30 cellular contexts compared by ENCODE assay signal in genomic region chr6:134892362-134892761, GRCh38. TPM values are rescaled to one million over a fixed set of nuclear protein-coding genes. Genes with fewer than 3 reads are reported as not detected.
DNase-seq lines count a peak whose midpoint lies in the region; ATAC-seq, FAIRE-seq and TF ChIP-seq lines count a peak whose summit lies in the region.
"Had no signal": no experiment of that assay in that cellular context is flagged by ENCODE, and none has a peak within 500 bp of the region (broad histone marks: within the 10 kb centered on the region; RNA-seq: fewer than 3 reads in every experiment).

No MANE protein-coding gene starts in this region.

- CTCF ChIA-PET in HepG2 (lab: Yijun Ruan, JAX; ENCODE audit: low intra/inter-chr PET ratio, low total read pairs) (no interaction called here), HEK293 (lab: Yijun Ruan, JAX) (no interaction called here), K562 (lab: Yijun Ruan, JAX; ENCODE audit: low intra/inter-chr PET ratio) (no interaction called here), SK-N-SH (lab: Yijun Ruan, JAX) (interaction anchor here (2.7 kb wide), 1 partner anchor 10 kb away, joined by 8 read pairs; no protein-coding TSS in a partner anchor)

- POLR2A ChIA-PET in HepG2 (lab: Yijun Ruan, JAX) (no interaction called here), HEK293 (lab: Yijun Ruan, JAX) (no interaction called here), K562 (lab: Yijun Ruan, JAX) (no interaction called here), SK-N-SH (lab: Yijun Ruan, JAX) (no interaction called here)

- TF ChIP-seq RAD21 in HepG2 (CRISPR knock-in tag; IDR thresholded peaks at IDR 0.05): no peak
- no peak for TF ChIP-seq RAD21 in K562 (CRISPR knock-in tag; conservative IDR thresholded peaks at IDR 0.05 in 1 of 2, IDR thresholded peaks at IDR 0.05 in 1 of 2)
- TF ChIP-seq RAD21 in SK-N-SH (IDR thresholded peaks at IDR 0.05; ENCODE audit: low read length): no peak

- H4K20me1 ChIP-seq in HepG2 (ENCODE audit: insufficient read depth, low read length): no peaks in the 10 kb centered on the region
- no peaks in the 10 kb centered on the region for H4K20me1 ChIP-seq in K562 (replicated peaks; ENCODE audit: control insufficient read depth, insufficient read depth, low read length)
- H4K20me1 ChIP-seq in SK-N-SH (ENCODE audit: insufficient read depth): no peaks in the 10 kb centered on the region
- H4K20me1 ChIP-seq: BLaER1 had no signal

- intact Hi-C loops in HepG2 (cut with micrococcal nuclease; ENCODE audit: unreplicated experiment) (no loop called here), right lobe of liver (cut with DNase I) (no loop called here), K562 (cut with micrococcal nuclease) (no loop called here)

- no peaks in the 10 kb centered on the region for H3K9me2 ChIP-seq in SK-N-SH

- H3K27me3 Mint-ChIP-seq in activated T-cell treated with anti-CD3 and anti-CD28 coated beads, Interleukin-2, amount 50 U/mL, for 72 hours (ENCODE audit: low read depth): peaks cover 11% of the 10 kb centered on the region

- H3K36me3 ChIP-seq in HepG2 (replicated peaks in 1 of 2; ENCODE audit: control insufficient read depth in 1 of 2, insufficient read depth in 2 of 2, low read length in 2 of 2) (no peaks in the 10 kb centered on the region), right lobe of liver (no peaks in the 10 kb centered on the region), HEK293 (ENCODE audit: control insufficient read depth in 2 of 2, insufficient read depth in 1 of 2, low read length in 2 of 2) (no peaks in the 10 kb centered on the region), K562 (ENCODE audit: control insufficient read depth, insufficient read depth, low read length) (no peaks in the 10 kb centered on the region), SJCRH30 (no peaks in the 10 kb centered on the region), SK-N-SH (replicated peaks in 1 of 2; ENCODE audit: control insufficient read depth in 1 of 2, insufficient read depth in 2 of 2, low read length in 1 of 2) (no peaks in the 10 kb centered on the region)
- H3K36me3 ChIP-seq: BE2C, BLaER1 had no signal

- H3K4me3 Mint-ChIP-seq in activated T-cell treated with anti-CD3 and anti-CD28 coated beads, Interleukin-2, amount 50 U/mL, for 72 hours: no peak overlapping the region
- H3K4me3 Mint-ChIP-seq: CD14-positive monocyte; CD4-positive, alpha-beta memory T cell; CD4-positive, CD25-positive, alpha-beta regulatory T cell; CD8-positive, alpha-beta memory T cell had no signal

- no peaks in the 10 kb centered on the region for H3K4me1 Mint-ChIP-seq in activated T-cell treated with anti-CD3 and anti-CD28 coated beads, Interleukin-2, amount 50 U/mL, for 72 hours (ENCODE audit: low read depth)
- H3K4me1 Mint-ChIP-seq: CD14-positive monocyte; CD4-positive, alpha-beta memory T cell; CD4-positive, CD25-positive, alpha-beta regulatory T cell; CD8-positive, alpha-beta memory T cell had no signal

- peaks cover 6% of the 10 kb centered on the region in 2 donors for H3K9me3 Mint-ChIP-seq in activated T-cell treated with anti-CD3 and anti-CD28 coated beads, Interleukin-2, amount 50 U/mL, for 72 hours

- peaks cover 3 to 5% of the 10 kb centered on the region in 2 donors for H3K36me3 Mint-ChIP-seq in activated T-cell treated with anti-CD3 and anti-CD28 coated beads, Interleukin-2, amount 50 U/mL, for 72 hours (ENCODE audit: insufficient read depth in 2 of 2)
- H3K36me3 Mint-ChIP-seq: CD14-positive monocyte; CD4-positive, alpha-beta memory T cell; CD4-positive, CD25-positive, alpha-beta regulatory T cell had no signal

- TF ChIP-seq POLR2A in HepG2 (IDR thresholded peaks at IDR 0.05; ENCODE audit: insufficient read depth in 1 of 2, low read depth in 2 of 2, low read length in 2 of 2) (no peak), right lobe of liver (IDR thresholded peaks at IDR 0.05) (no peak), K562 (conservative IDR thresholded peaks at IDR 0.05) (no peak)

- no peaks in the 10 kb centered on the region for H3K9me1 ChIP-seq in K562 (ENCODE audit: control insufficient read depth, insufficient read depth, low read length)

- H3K9ac ChIP-seq in HepG2 (ENCODE audit: insufficient read depth, low read depth, low read length) (no peak overlapping the region), K562 (ENCODE audit: insufficient read depth in 1 of 2, low read depth in 2 of 2, low read length in 2 of 2) (no peak overlapping the region), SK-N-SH (no peak overlapping the region)
- H3K9ac ChIP-seq: BLaER1 had no signal

- no peak overlapping the region for H3K4me2 ChIP-seq in HepG2 (ENCODE audit: low read depth, low read length)
- H3K4me2 ChIP-seq in K562 (ENCODE audit: insufficient read depth, low read length): no peak overlapping the region
- no peak overlapping the region for H3K4me2 ChIP-seq in SK-N-SH
- H3K4me2 ChIP-seq: BLaER1 had no signal

- H2AFZ ChIP-seq in HepG2 (ENCODE audit: low read length) (no peak overlapping the region), K562 (ENCODE audit: low read depth, low read length) (no peak overlapping the region), SK-N-SH (ENCODE audit: low read depth) (no peak overlapping the region)

- ATAC-seq in HepG2 (no peak), right lobe of liver (no peak), K562 (no peak)
- no peak for ATAC-seq in activated T-cell treated with anti-CD3 and anti-CD28 coated beads, Interleukin-2, amount 50 U/mL, for 72 hours (replicated peaks in 1 of 2)
- ATAC-seq: GM12878 had no signal

- H3K27ac Mint-ChIP-seq in activated T-cell treated with anti-CD3 and anti-CD28 coated beads, Interleukin-2, amount 50 U/mL, for 72 hours: no peak overlapping the region
- H3K27ac Mint-ChIP-seq: CD4-positive, alpha-beta memory T cell; CD4-positive, CD25-positive, alpha-beta regulatory T cell; CD8-positive, alpha-beta memory T cell had no signal

- no peak for DNase-seq in HepG2 (ENCODE audit: low spot score)
- no peak for DNase-seq in right lobe of liver
- peak; percentile 21 for DNase-seq in NCI-H524 treated with DMSO at 0.1 percent for 48 hours (lab: John Stamatoyannopoulos, UW)
- no peak for DNase-seq in K562 (ENCODE audit: extremely low read depth in 1 of 4, low spot score in 3 of 4)
- no peak for DNase-seq in SJCRH30
- DNase-seq in activated T-cell treated with anti-CD3 and anti-CD28 coated beads, Interleukin-2, amount 50 U/mL, for 72 hours: no peak
- DNase-seq in SK-N-SH: no peak
- DNase-seq: 8988T; ACHN; BE2C; C1 segment of cervical spinal cord; CD4-positive, alpha-beta memory T cell; CD4-positive, CD25-positive, alpha-beta regulatory T cell; CD8-positive, alpha-beta memory T cell; COR-L47; DMS 273 treated with DMSO at 0.1 percent for 48 hours; DMS153; DMS53; DMS79; DND-41; EL; GDM1 had no signal

- BruUV-seq in HepG2 (replicated peaks; lab: Mats Ljungman, UMichigan) (no TSS peak), K562 (replicated peaks; lab: Mats Ljungman, UMichigan) (no TSS peak)

- H3K27me3 ChIP-seq in HepG2 (ENCODE audit: control insufficient read depth in 1 of 2, insufficient read depth in 2 of 2, low read length in 2 of 2) (no peaks in the 10 kb centered on the region; a peak in 1 of 5 replicates), right lobe of liver (no peaks in the 10 kb centered on the region), K562 (ENCODE audit: control insufficient read depth in 2 of 2, insufficient read depth in 2 of 2, low read length in 2 of 2) (peaks cover 17 to 32% of the 10 kb centered on the region in 2 experiments; a peak in 4 of 5 replicates), SJCRH30 (peaks cover 4% of the 10 kb centered on the region; the same call in 1 of the 2 replicates), SK-N-SH (ENCODE audit: insufficient read depth) (no peaks in the 10 kb centered on the region)
- H3K27me3 ChIP-seq: BE2C, BLaER1 had no signal

- FAIRE-seq in HepG2 (lab: Jason Lieb, UNC) (no peak), K562 (lab: Jason Lieb, UNC) (no peak)
- FAIRE-seq: A204.1, GM12878, GM12892, GM18507 had no signal

- in situ Hi-C loops in HepG2 (cut with HindIII; ENCODE audit: extremely low pct_ligation_motif_present, low pct_unique_long_range_greater_than_20kb) (no loop called here), K562 (cut with MboI) (no loop called here)

- H3K4me1 ChIP-seq in HepG2 (ENCODE audit: insufficient read depth, low read length): no peaks in the 10 kb centered on the region
- H3K4me1 ChIP-seq in right lobe of liver: peaks cover 0 to 21% (median 4%) of the 10 kb centered on the region in 4 donors
- H3K4me1 ChIP-seq in HEK293 (ENCODE audit: control insufficient read depth, insufficient read depth, low read length): no peaks in the 10 kb centered on the region
- H3K4me1 ChIP-seq in K562 (replicated peaks in 1 of 2; ENCODE audit: control insufficient read depth in 2 of 2, insufficient read depth in 2 of 2, low read length in 2 of 2): no peaks in the 10 kb centered on the region
- H3K4me1 ChIP-seq in SJCRH30: no peaks in the 10 kb centered on the region
- H3K4me1 ChIP-seq in SK-N-SH (ENCODE audit: control insufficient read depth in 1 of 2, insufficient read depth in 2 of 2, low read depth in 1 of 2, low read length in 1 of 2): no peaks in the 10 kb centered on the region
- H3K4me1 ChIP-seq: BE2C, BLaER1 had no signal

- H3K27ac ChIP-seq in HepG2 (ENCODE audit: extremely low read length, insufficient read depth, low read length) (no peak overlapping the region), right lobe of liver (peak overlapping the region in 1 of 3 donors; percentile 39), HEK293 (ENCODE audit: extremely low read depth, low read depth, low read length) (no peak overlapping the region), K562 (ENCODE audit: extremely low read depth, low read depth, low read length) (no peak overlapping the region), SJCRH30 (no peak overlapping the region), SK-N-SH (ENCODE audit: low read depth in 2 of 2, low read length in 1 of 2) (no peak overlapping the region)
- H3K27ac ChIP-seq: BLaER1 had no signal

- H3F3A ChIP-seq in SK-N-SH (replicated peaks; ENCODE audit: insufficient read depth): no peaks in the 10 kb centered on the region

- H3K79me2 ChIP-seq in HepG2 (ENCODE audit: insufficient read depth, low read length): no peaks in the 10 kb centered on the region
- no peaks in the 10 kb centered on the region for H3K79me2 ChIP-seq in K562 (ENCODE audit: control insufficient read depth, insufficient read depth, low read length)
- H3K79me2 ChIP-seq in SK-N-SH (ENCODE audit: insufficient read depth): no peaks in the 10 kb centered on the region

- H3K9me3 ChIP-seq in HepG2 (ENCODE audit: low read length): no peaks in the 10 kb centered on the region
- no peaks in the 10 kb centered on the region for H3K9me3 ChIP-seq in right lobe of liver
- H3K9me3 ChIP-seq in HEK293 (ENCODE audit: control insufficient read depth, insufficient read depth, low read depth, low read length): no peaks in the 10 kb centered on the region
- no peaks in the 10 kb centered on the region for H3K9me3 ChIP-seq in K562 (replicated peaks; ENCODE audit: control insufficient read depth, insufficient read depth, low read depth, low read length)
- H3K9me3 ChIP-seq in SJCRH30 (replicated peaks): no peaks in the 10 kb centered on the region
- H3K9me3 ChIP-seq in SK-N-SH: no peaks in the 10 kb centered on the region
- H3K9me3 ChIP-seq: BE2C had no signal

- TF ChIP-seq CTCF in HepG2 (CRISPR knock-in tag; IDR thresholded peaks at IDR 0.05): no peak
- TF ChIP-seq CTCF in right lobe of liver (IDR thresholded peaks at IDR 0.05): no peak
- no peak for TF ChIP-seq CTCF in HEK293 (tag by site-specific recombination; IDR thresholded peaks at IDR 0.05)
- TF ChIP-seq CTCF in K562 (IDR thresholded peaks at IDR 0.05 in 2 of 3, conservative IDR thresholded peaks at IDR 0.05 in 1 of 3; ENCODE audit: insufficient read depth in 2 of 3, low read depth in 1 of 3, low read length in 3 of 3): no peak
- TF ChIP-seq CTCF in SK-N-SH (IDR thresholded peaks at IDR 0.05): no peak

- H3K4me3 ChIP-seq in HepG2 (replicated peaks in 1 of 3; ENCODE audit: insufficient read depth in 1 of 3, low read depth in 2 of 3, low read length in 3 of 3) (no peak overlapping the region), right lobe of liver (no peak overlapping the region), HEK293 (ENCODE audit: low read depth, low read length) (no peak overlapping the region), K562 (no peak overlapping the region), SJCRH30 (no peak overlapping the region), SK-N-SH (ENCODE audit: low read depth in 2 of 2, low read length in 1 of 2) (no peak overlapping the region)
- H3K4me3 ChIP-seq: BLaER1, GM12878 had no signal

- no peak for TF ChIP-seq EP300 in HepG2 (IDR thresholded peaks at IDR 0.05; ENCODE audit: low read depth in 2 of 2, low read length in 2 of 2)
- TF ChIP-seq EP300 in HepG2 (CRISPR knock-in tag; IDR thresholded peaks at IDR 0.05; ENCODE audit: borderline replicate concordance): no peak
- TF ChIP-seq EP300 in K562 (IDR thresholded peaks at IDR 0.05; ENCODE audit: low read length): no peak
- no peak for TF ChIP-seq EP300 in SK-N-SH (IDR thresholded peaks at IDR 0.05; ENCODE audit: borderline replicate concordance in 1 of 2, low read depth in 1 of 2, low read length in 1 of 2)

RNA-seq across cellular contexts. Expression of gene ALDH8A1, which starts 57.5 kb away (rescaled TPM):
- total RNA-seq in HepG2 (2016; rRNA removed; fragmentation: Illumina TruSeq; extraction: Trizol): 3.4 and 3.6 TPM in 2 replicates
- total RNA-seq in HepG2 (2016; cell fraction: cytosol; rRNA removed; fragmentation: Illumina TruSeq; extraction: Trizol; ENCODE audit: low read depth): 0.20 and 0.26 TPM in 2 replicates
- total RNA-seq in HepG2 (2016; cell fraction: insoluble cytoplasmic fraction; rRNA removed; fragmentation: Illumina TruSeq; extraction: Trizol): 2.7 and 3.0 TPM in 2 replicates
- total RNA-seq in HepG2 (2016; cell fraction: membrane; rRNA removed; fragmentation: Illumina TruSeq; extraction: Trizol): 0.71 and 1.0 TPM in 2 replicates
- 1.1 and 1.6 TPM in 2 replicates for total RNA-seq in HepG2 (2016; cell fraction: nucleus; rRNA removed; fragmentation: Illumina TruSeq; extraction: Trizol)
- polyA plus RNA-seq in HepG2 (2011; rRNA removed): 0.68 and 1.1 TPM in 2 replicates
- polyA plus RNA-seq in HepG2 (2011; cell fraction: cytosol; rRNA removed): 0.32 and 0.96 TPM in 2 replicates
- 1.5 and 2.1 TPM in 2 replicates for polyA plus RNA-seq in HepG2 (2011; cell fraction: nucleus; rRNA removed)
- 0.41 and 0.99 TPM in 2 replicates for polyA plus RNA-seq in HepG2 (2012)
- polyA plus RNA-seq in HepG2 (2016; cell fraction: cytosol; fragmentation: Illumina TruSeq; extraction: Trizol; ENCODE audit: low read depth): 0.14 and 0.19 TPM in 2 replicates
- polyA plus RNA-seq in HepG2 (2016; cell fraction: insoluble cytoplasmic fraction; fragmentation: Illumina TruSeq; extraction: Trizol; ENCODE audit: low read depth): 3.2 and 3.4 TPM in 2 replicates
- 0.30 and 0.39 TPM in 2 replicates for polyA plus RNA-seq in HepG2 (2016; cell fraction: membrane; fragmentation: Illumina TruSeq; extraction: Trizol; ENCODE audit: low read depth)
- 1.4 and 1.6 TPM in 2 replicates for polyA plus RNA-seq in HepG2 (2016; cell fraction: nucleus; fragmentation: Illumina TruSeq; extraction: Trizol; ENCODE audit: insufficient read depth, low read depth)
- polyA minus RNA-seq in HepG2 (2011; rRNA and poly(A)+ RNA removed; ENCODE audit: low replicate concordance): 0.40 and 0.68 TPM in 2 replicates
- 0.40 TPM in 1 of 2 replicates, not detected in the other for polyA minus RNA-seq in HepG2 (2011; cell fraction: cytosol; rRNA and poly(A)+ RNA removed)
- polyA minus RNA-seq in HepG2 (2011; cell fraction: nucleus; rRNA and poly(A)+ RNA removed): 3.6 and 3.7 TPM in 2 replicates
- 100 to 1,000 TPM in 4 of 6 experiments, 10 to 100 TPM in 2; 91.4 to 175 (median 166) TPM for total RNA-seq in right lobe of liver
- total RNA-seq in K562 (2011; cell fraction: chromatin; rRNA removed; ENCODE audit: low replicate concordance): 0.55 and 0.74 TPM in 2 replicates
- not detected in 2 replicates for total RNA-seq in K562 (2011; cell fraction: nucleolus; rRNA removed)
- total RNA-seq in K562 (2011; cell fraction: nucleoplasm; rRNA removed): 0.76 TPM in 1 of 2 replicates, not detected in the other
- 0.04 and 0.05 TPM in 2 replicates for total RNA-seq in K562 (2014; rRNA removed)
- 0.04 TPM in 1 of 2 replicates, not detected in the other for total RNA-seq in K562 (2014; rRNA removed; fragmentation: Illumina TruSeq; extraction: Trizol)
- total RNA-seq in K562 (2015; rRNA removed; fragmentation: Illumina TruSeq; extraction: Trizol): 0.18 and 0.19 TPM in 2 replicates
- 0.16 and 0.18 TPM in 2 replicates for total RNA-seq in K562 (2021)
- polyA plus RNA-seq in K562 (2011; rRNA removed): 0.03 and 0.08 TPM in 2 replicates
- polyA plus RNA-seq in K562 (2011; cell fraction: cytosol; rRNA removed): 0.01 and 0.06 TPM in 2 replicates
- polyA plus RNA-seq in K562 (2011; cell fraction: nucleus; rRNA removed): 0.21 TPM in 1 of 2 replicates, not detected in the other
- polyA plus RNA-seq in K562 (2012): 0.04 and 0.05 TPM in 2 replicates
- 0.08 TPM in 1 of 2 replicates, not detected in the other for polyA plus RNA-seq in K562 (2014; fragmentation: Illumina TruSeq; extraction: Trizol)
- under 1 TPM in 1 of 2 experiments, not detected in 1; 0.03 TPM for polyA plus RNA-seq in K562 (2014; fragmentation: Nextera tagmentation; extraction: Ambion mirVana)
- polyA plus RNA-seq in K562 (2014; rRNA removed): 0.03 TPM in 2 replicates
- 0.15 TPM in 1 of 2 replicates, not detected in the other for polyA minus RNA-seq in K562 (2011; rRNA and poly(A)+ RNA removed)
- polyA minus RNA-seq in K562 (2011; cell fraction: cytosol; rRNA and poly(A)+ RNA removed): not detected in 2 replicates
- 0.78 TPM in 1 of 2 replicates, not detected in the other for polyA minus RNA-seq in K562 (2011; cell fraction: nucleus; rRNA and poly(A)+ RNA removed)
- total RNA-seq in SJCRH30 (2014; rRNA removed; shearing (Covaris generic)): 0.08 TPM in 1 of 2 replicates, not detected in the other
- total RNA-seq in activated T-cell treated with anti-CD3 and anti-CD28 coated beads, Interleukin-2, amount 50 U/mL, for 72 hours: 1 to 10 TPM; 1.8 to 5.6 TPM
- 0.25 and 0.26 TPM in 2 replicates for polyA plus RNA-seq in SK-N-SH (2012; rRNA removed)
- polyA plus RNA-seq in SK-N-SH (2012; cell fraction: cytosol; rRNA removed): 0.04 and 0.13 TPM in 2 replicates
- polyA plus RNA-seq in SK-N-SH (2012; cell fraction: nucleus; rRNA removed): 1.4 and 3.1 TPM in 2 replicates
- total RNA-seq: Daoy had no signal
- polyA plus RNA-seq: CD14-positive monocyte; CD4-positive, alpha-beta memory T cell had no signal

Comparison
In these comparisons a context has a peak if more than half of its experiments do, and no peak if none do; other contexts are left out.
1. RNA of gene ALDH8A1, which starts 57.5 kb away (total RNA-seq): 91.4 to 175 TPM in right lobe of liver; 1.8 to 5.6 TPM in activated T-cell treated with anti-CD3 and anti-CD28 coated beads, Interleukin-2, amount 50 U/mL, for 72 hours, 0.20 to 3.6 TPM in HepG2, 0.04 to 0.76 TPM in K562 and 0.08 TPM in SJCRH30; every median in the first group is over 10 times any median in the second.
2. Of the 241 proteins assayed by ChIP-seq in both HepG2 and K562: peak only in HepG2: none; only in K562: none; in both: ZNF766; in neither: 240.